ENCODE assay signal across 8 cellular contexts in genomic region chr2:239465017-239466001, GRCh38.
DNase-seq lines count a peak whose midpoint lies in the region; ATAC-seq and TF ChIP-seq lines count a peak whose summit lies in the region.

No MANE protein-coding gene starts in this region.

- POLR2A ChIA-PET in WTC11 (lab: Charles Lee), result no interaction called here

- peaks cover 12% of the 10 kb centered on the region for H3K9me3 Mint-ChIP-seq in WTC11

- H3K4me1 ChIP-seq in thyroid gland, result no peaks in the 10 kb centered on the region

- DNase-seq in NCI-H748 (lab: John Stamatoyannopoulos, UW; ENCODE audit: unreplicated experiment), result peak; percentile 55
- no peak for DNase-seq in NCI-H748 treated with DMSO at 0.1 percent for 48 hours (lab: John Stamatoyannopoulos, UW)
- peak; percentile 11 for DNase-seq in T1000 (lab: John Stamatoyannopoulos, UW)
- DNase-seq in islet precursor cell, result peak; percentile 38
- peak; percentile 10 to 31 for DNase-seq in thyroid gland
- no peak for DNase-seq in WTC11 (ENCODE audit: low spot score)
- DNase-seq in NCI-H1092 treated with DMSO at 0.1 percent for 48 hours (lab: John Stamatoyannopoulos, UW), result no peak

- H3K27ac Mint-ChIP-seq in WTC11, result no peak overlapping the region

- H3K27me3 ChIP-seq in thyroid gland, result no peaks in the 10 kb centered on the region

- no peak for TF ChIP-seq CTCF in thyroid gland (IDR thresholded peaks at IDR 0.05)
- TF ChIP-seq CTCF in WTC11 (IDR thresholded peaks at IDR 0.05), result no peak

- H3K36me3 Mint-ChIP-seq in WTC11, result peaks cover 5% of the 10 kb centered on the region

- no peak overlapping the region for H3K4me3 Mint-ChIP-seq in WTC11

- intact Hi-C loops in thyroid gland (cut with DNase I), result no loop called here

- 74 to 80% methylated on average over 21 to 25 of the region's 31 CpGs for WGBS in thyroid gland, 2 donors

- no peak for TF ChIP-seq POLR2A in thyroid gland (IDR thresholded peaks at IDR 0.05)

- H3K27me3 Mint-ChIP-seq in WTC11 (ENCODE audit: low read depth), result peaks cover 3% of the 10 kb centered on the region

- no peak overlapping the region for H3K4me3 ChIP-seq in thyroid gland (replicated peaks in 1 of 3)

- H3K9me3 ChIP-seq in thyroid gland, result no peaks in the 10 kb centered on the region

- no peak for ATAC-seq in WTC11
- no peak for ATAC-seq in HG02970 (IDR thresholded peaks at IDR 0.05; ENCODE audit: low FRiP score, unreplicated experiment)

- H3K36me3 ChIP-seq in thyroid gland, result no peaks in the 10 kb centered on the region

- no peak overlapping the region for H3K27ac ChIP-seq in thyroid gland

- CTCF ChIA-PET in WTC11 (lab: Charles Lee), result interaction anchor here (1.2 kb wide), 1 partner anchor 359 kb away, joined by 3 read pairs; no protein-coding TSS in a partner anchor

- H3K4me1 Mint-ChIP-seq in WTC11, result no peaks in the 10 kb centered on the region

TF ChIP-seq in WTC11, 78 proteins besides CTCF, POLR2A, EP300 and RAD21:
- TF ChIP-seq TP53 (CRISPR knock-in tag; IDR thresholded peaks at IDR 0.05) (no peak), E2F4 (CRISPR knock-in tag; IDR thresholded peaks at IDR 0.05; ENCODE audit: borderline replicate concordance, low read depth) (no peak), SMAD3 (CRISPR knock-in tag; IDR thresholded peaks at IDR 0.05; ENCODE audit: borderline replicate concordance) (no peak), ETV6 (CRISPR knock-in tag; IDR thresholded peaks at IDR 0.05) (no peak), ZNF317 (CRISPR knock-in tag; IDR thresholded peaks at IDR 0.05; ENCODE audit: borderline replicate concordance, low read depth) (no peak), SOX15 (CRISPR knock-in tag; IDR thresholded peaks at IDR 0.05) (no peak), MLX (CRISPR knock-in tag; IDR thresholded peaks at IDR 0.05) (no peak), MAX (CRISPR knock-in tag; IDR thresholded peaks at IDR 0.05) (no peak), GABPB1 (CRISPR knock-in tag; IDR thresholded peaks at IDR 0.05) (no peak)
- TF ChIP-seq, protein P1, sequence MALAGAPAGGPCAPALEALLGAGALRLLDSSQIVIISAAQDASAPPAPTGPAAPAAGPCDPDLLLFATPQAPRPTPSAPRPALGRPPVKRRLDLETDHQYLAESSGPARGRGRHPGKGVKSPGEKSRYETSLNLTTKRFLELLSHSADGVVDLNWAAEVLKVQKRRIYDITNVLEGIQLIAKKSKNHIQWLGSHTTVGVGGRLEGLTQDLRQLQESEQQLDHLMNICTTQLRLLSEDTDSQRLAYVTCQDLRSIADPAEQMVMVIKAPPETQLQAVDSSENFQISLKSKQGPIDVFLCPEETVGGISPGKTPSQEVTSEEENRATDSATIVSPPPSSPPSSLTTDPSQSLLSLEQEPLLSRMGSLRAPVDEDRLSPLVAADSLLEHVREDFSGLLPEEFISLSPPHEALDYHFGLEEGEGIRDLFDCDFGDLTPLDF (CRISPR knock-in tag; IDR thresholded peaks at IDR 0.05), result no peak

Comparison
In these comparisons a context has a peak if more than half of its experiments do, and no peak if none do; other contexts are left out.
1. DNase-seq: peak in NCI-H748 (single experiment), T1000 (single experiment), islet precursor cell (single experiment) and thyroid gland (2 of 2); none in NCI-H748 treated with DMSO at 0.1 percent for 48 hours (single experiment), WTC11 (single experiment) and NCI-H1092 treated with DMSO at 0.1 percent for 48 hours (single experiment).